In the genomic region with DNA sequence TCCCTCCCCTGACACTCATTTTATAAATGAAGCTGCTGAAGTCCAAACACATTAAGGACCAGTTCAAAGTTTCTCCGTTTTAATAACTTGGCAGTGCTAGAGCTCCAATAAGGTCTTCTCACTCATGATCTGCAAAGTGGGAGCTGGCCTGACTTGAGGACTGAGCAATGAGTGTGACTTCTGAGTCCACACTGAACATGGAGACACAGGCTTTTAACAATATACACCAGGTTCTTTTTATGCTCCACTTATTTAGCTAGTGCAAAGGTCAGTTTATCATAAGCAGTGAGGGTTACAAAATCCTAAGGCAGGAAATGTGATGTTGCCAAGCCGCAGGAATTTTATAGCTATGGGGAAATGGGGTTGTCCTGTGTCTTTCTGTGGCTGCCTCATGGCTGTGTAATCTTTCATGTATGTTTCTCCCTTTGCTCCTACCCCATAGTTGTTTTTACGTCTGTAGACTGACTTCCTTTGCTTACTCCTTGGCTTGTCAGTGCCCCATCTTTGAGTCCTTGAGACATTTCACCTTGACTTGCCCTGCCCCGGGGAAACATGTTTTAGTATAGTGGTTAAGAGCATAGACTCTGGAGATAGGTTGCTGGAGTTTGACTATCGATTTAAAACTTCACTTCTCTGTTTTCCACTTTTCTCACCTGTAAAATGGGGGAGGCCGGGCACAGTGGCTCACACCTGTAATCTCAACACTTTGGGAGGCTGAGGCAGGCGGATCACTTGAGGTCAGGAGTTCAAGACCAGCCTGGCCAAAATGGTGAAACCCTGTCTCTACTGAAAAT, we compare ENCODE assay signal across 1 cellular context.
TF ChIP-seq lines count a peak whose summit lies in the region.

No MANE protein-coding gene starts in this region.

TF ChIP-seq in HCT116, 20 proteins besides CTCF, POLR2A, EP300 and RAD21 (continued from another document):
- TF ChIP-seq, protein P1, sequence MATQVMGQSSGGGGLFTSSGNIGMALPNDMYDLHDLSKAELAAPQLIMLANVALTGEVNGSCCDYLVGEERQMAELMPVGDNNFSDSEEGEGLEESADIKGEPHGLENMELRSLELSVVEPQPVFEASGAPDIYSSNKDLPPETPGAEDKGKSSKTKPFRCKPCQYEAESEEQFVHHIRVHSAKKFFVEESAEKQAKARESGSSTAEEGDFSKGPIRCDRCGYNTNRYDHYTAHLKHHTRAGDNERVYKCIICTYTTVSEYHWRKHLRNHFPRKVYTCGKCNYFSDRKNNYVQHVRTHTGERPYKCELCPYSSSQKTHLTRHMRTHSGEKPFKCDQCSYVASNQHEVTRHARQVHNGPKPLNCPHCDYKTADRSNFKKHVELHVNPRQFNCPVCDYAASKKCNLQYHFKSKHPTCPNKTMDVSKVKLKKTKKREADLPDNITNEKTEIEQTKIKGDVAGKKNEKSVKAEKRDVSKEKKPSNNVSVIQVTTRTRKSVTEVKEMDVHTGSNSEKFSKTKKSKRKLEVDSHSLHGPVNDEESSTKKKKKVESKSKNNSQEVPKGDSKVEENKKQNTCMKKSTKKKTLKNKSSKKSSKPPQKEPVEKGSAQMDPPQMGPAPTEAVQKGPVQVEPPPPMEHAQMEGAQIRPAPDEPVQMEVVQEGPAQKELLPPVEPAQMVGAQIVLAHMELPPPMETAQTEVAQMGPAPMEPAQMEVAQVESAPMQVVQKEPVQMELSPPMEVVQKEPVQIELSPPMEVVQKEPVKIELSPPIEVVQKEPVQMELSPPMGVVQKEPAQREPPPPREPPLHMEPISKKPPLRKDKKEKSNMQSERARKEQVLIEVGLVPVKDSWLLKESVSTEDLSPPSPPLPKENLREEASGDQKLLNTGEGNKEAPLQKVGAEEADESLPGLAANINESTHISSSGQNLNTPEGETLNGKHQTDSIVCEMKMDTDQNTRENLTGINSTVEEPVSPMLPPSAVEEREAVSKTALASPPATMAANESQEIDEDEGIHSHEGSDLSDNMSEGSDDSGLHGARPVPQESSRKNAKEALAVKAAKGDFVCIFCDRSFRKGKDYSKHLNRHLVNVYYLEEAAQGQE (IDR thresholded peaks at IDR 0.05; ENCODE audit: low read depth): no peak
- TF ChIP-seq TCF7L2 (IDR thresholded peaks at IDR 0.05; ENCODE audit: borderline replicate concordance, extremely low read depth, insufficient read depth, insufficient read length) (no peak), CBX3 (IDR thresholded peaks at IDR 0.05; ENCODE audit: low read depth) (peak; percentile 67; the same call in 1 of the 2 replicates), JUND (IDR thresholded peaks at IDR 0.05) (peak; percentile 31; the same call in 1 of the 2 replicates), YY1 (IDR thresholded peaks at IDR 0.05; ENCODE audit: extremely low read depth, insufficient replicate concordance, low read depth, low read length) (no peak), ATF3 (IDR thresholded peaks at IDR 0.05) (no peak), CEBPB (IDR thresholded peaks at IDR 0.05; ENCODE audit: low read depth) (peak; percentile 82)
